ENCODE assay signal across 24 cellular contexts in genomic region chr1:207971511-207972224, GRCh38.
"Had no signal": no experiment of that assay in that cellular context is flagged by ENCODE, and none has a peak within 500 bp of the region (broad histone marks: within the 10 kb centered on the region; RNA-seq: fewer than 3 reads in every experiment).

No MANE protein-coding gene starts in this region.

- FAIRE-seq: astrocyte, bronchial epithelial cell, kidney had no signal

- H3K27ac ChIP-seq: colonic mucosa, epithelial cell of prostate, left lung, parathyroid adenoma, right lobe of liver, skin epidermis, transverse colon, vagina had no signal

- H3K4me1 Mint-ChIP-seq: activated B cell treated with CpG ODN at 0.5 μM for 24 hours; activated CD4-positive, alpha-beta T cell treated with anti-CD3 and anti-CD28 coated beads for 36 hours; activated T-helper 17 cell treated with anti-CD3 and anti-CD28 coated beads, Interleukin-2, amount 50 U/mL, for 72 hours; natural killer cell; stimulated activated effector memory CD8-positive, alpha-beta T cell treated with anti-CD3 and anti-CD28 coated beads, Interleukin-12 subunit alpha, Interleukin-12 subunit beta, amount 100 ng/mL, for 72 hours; stimulated activated naive CD8-positive, alpha-beta T cell treated with anti-CD3 and anti-CD28 coated beads, Interleukin-15, amount 100 ng/mL, for 72 hours had no signal

- ATAC-seq: activated CD4-positive, alpha-beta T cell treated with anti-CD3 and anti-CD28 coated beads for 36 hours; activated naive CD4-positive, alpha-beta T cell treated with anti-CD3 and anti-CD28 coated beads, Interleukin-2, amount 50 U/mL, for 72 hours; activated T-helper 17 cell treated with anti-CD3 and anti-CD28 coated beads, Interleukin-2, amount 50 U/mL, for 72 hours; left lung; natural killer cell; right lobe of liver; stimulated activated effector memory CD8-positive, alpha-beta T cell treated with anti-CD3 and anti-CD28 coated beads, Interleukin-12 subunit alpha, Interleukin-12 subunit beta, amount 100 ng/mL, for 72 hours; stimulated activated naive CD8-positive, alpha-beta T cell treated with anti-CD3 and anti-CD28 coated beads, Interleukin-15, amount 100 ng/mL, for 72 hours had no signal

- DNase-seq: activated B cell treated with CpG ODN at 0.5 μM for 24 hours; activated CD4-positive, alpha-beta T cell treated with anti-CD3 and anti-CD28 coated beads for 36 hours; activated CD4-positive, alpha-beta T cell treated with anti-CD3 and anti-CD28 coated beads, Interleukin-2, amount 50 U/mL, for 4 hours; activated CD8-positive, alpha-beta memory T cell treated with anti-CD3 and anti-CD28 coated beads for 24 hours; activated CD8-positive, alpha-beta memory T cell treated with anti-CD3 and anti-CD28 coated beads, Interleukin-2, amount 50 U/mL, for 4 hours; activated T-cell treated with anti-CD3 and anti-CD28 coated beads, Interleukin-2, amount 50 U/mL, for 24 hours; colonic mucosa; kidney; left lung; natural killer cell; right lobe of liver; stimulated activated CD4-positive, alpha-beta T cell treated with anti-CD3 and anti-CD28 coated beads, Interleukin-1b, Interleukin-23, amount 100 ng/mL, for 48 hours; stimulated activated naive CD8-positive, alpha-beta T cell treated with anti-CD3 and anti-CD28 coated beads, Interleukin-15, amount 100 ng/mL, for 72 hours; T-helper 9 cell; transverse colon had no signal

- H3K27me3 ChIP-seq: colonic mucosa, left lung, right lobe of liver, transverse colon, vagina had no signal

- H3K4me3 Mint-ChIP-seq: activated B cell treated with CpG ODN at 0.5 μM for 24 hours; activated CD4-positive, alpha-beta T cell treated with anti-CD3 and anti-CD28 coated beads for 36 hours; activated T-cell treated with anti-CD3 and anti-CD28 coated beads, Interleukin-2, amount 50 U/mL, for 24 hours; activated T-helper 17 cell treated with anti-CD3 and anti-CD28 coated beads, Interleukin-2, amount 50 U/mL, for 72 hours; natural killer cell; stimulated activated effector memory CD8-positive, alpha-beta T cell treated with anti-CD3 and anti-CD28 coated beads, Interleukin-12 subunit alpha, Interleukin-12 subunit beta, amount 100 ng/mL, for 72 hours; stimulated activated naive CD8-positive, alpha-beta T cell treated with anti-CD3 and anti-CD28 coated beads, Interleukin-15, amount 100 ng/mL, for 72 hours had no signal

- H3K36me3 Mint-ChIP-seq: activated naive CD4-positive, alpha-beta T cell treated with anti-CD3 and anti-CD28 coated beads, Interleukin-2, amount 50 U/mL, for 72 hours; natural killer cell; stimulated activated effector memory CD8-positive, alpha-beta T cell treated with anti-CD3 and anti-CD28 coated beads, Interleukin-12 subunit alpha, Interleukin-12 subunit beta, amount 100 ng/mL, for 72 hours had no signal

- H3K4me3 ChIP-seq: colonic mucosa, left lung, right lobe of liver, skin epidermis, transverse colon, vagina had no signal

- H3K9me3 ChIP-seq: colonic mucosa, left lung, right lobe of liver, transverse colon, vagina had no signal

- H3K27ac Mint-ChIP-seq: activated B cell treated with CpG ODN at 0.5 μM for 24 hours; activated CD4-positive, alpha-beta T cell treated with anti-CD3 and anti-CD28 coated beads for 36 hours; activated naive CD4-positive, alpha-beta T cell treated with anti-CD3 and anti-CD28 coated beads, Interleukin-2, amount 50 U/mL, for 72 hours; activated T-cell treated with anti-CD3 and anti-CD28 coated beads, Interleukin-2, amount 50 U/mL, for 24 hours; activated T-helper 17 cell treated with anti-CD3 and anti-CD28 coated beads, Interleukin-2, amount 50 U/mL, for 72 hours; natural killer cell; stimulated activated effector memory CD8-positive, alpha-beta T cell treated with anti-CD3 and anti-CD28 coated beads, Interleukin-12 subunit alpha, Interleukin-12 subunit beta, amount 100 ng/mL, for 72 hours had no signal

- H3K9me3 Mint-ChIP-seq: activated B cell treated with CpG ODN at 0.5 μM for 24 hours; activated naive CD4-positive, alpha-beta T cell treated with anti-CD3 and anti-CD28 coated beads, Interleukin-2, amount 50 U/mL, for 72 hours; activated T-cell treated with anti-CD3 and anti-CD28 coated beads, Interleukin-2, amount 50 U/mL, for 24 hours; activated T-helper 17 cell treated with anti-CD3 and anti-CD28 coated beads, Interleukin-2, amount 50 U/mL, for 72 hours; natural killer cell; stimulated activated effector memory CD8-positive, alpha-beta T cell treated with anti-CD3 and anti-CD28 coated beads, Interleukin-12 subunit alpha, Interleukin-12 subunit beta, amount 100 ng/mL, for 72 hours; stimulated activated naive CD8-positive, alpha-beta T cell treated with anti-CD3 and anti-CD28 coated beads, Interleukin-15, amount 100 ng/mL, for 72 hours had no signal

- H3K36me3 ChIP-seq: colonic mucosa, left lung, right lobe of liver, transverse colon, vagina had no signal
